In genomic region chr6:70956191-70956450, GRCh38 we compare ENCODE assay signal across 8 cellular contexts. TPM values are rescaled to one million over a fixed set of nuclear protein-coding genes. Genes with fewer than 3 reads are reported as not detected.
DNase-seq lines count a peak whose midpoint lies in the region; ATAC-seq, FAIRE-seq and TF ChIP-seq lines count a peak whose summit lies in the region.

No MANE protein-coding gene starts in this region.

- H3K9me3 Mint-ChIP-seq in CD4-positive, alpha-beta memory T cell = no peaks in the 10 kb centered on the region
- no peaks in the 10 kb centered on the region for H3K9me3 Mint-ChIP-seq in nephron

- peaks cover 12% of the 10 kb centered on the region for H3K4me1 ChIP-seq in CD4-positive, alpha-beta memory T cell (ENCODE audit: insufficient read depth, low read length)

- no peak overlapping the region for H3K27ac ChIP-seq in CD4-positive, alpha-beta memory T cell (ENCODE audit: low read depth, low read length)

- POLR2A ChIA-PET in CD4-positive, alpha-beta memory T cell (lab: Charles Lee; ENCODE audit: partially characterized antibody) = interaction anchor here (1.1 kb wide), 1 partner anchor 332 kb away, joined by 3 read pairs; the partner anchor contains the start of gene OGFRL1

- peak overlapping the region in 1 of 2 donors; percentile 51 for H3K4me3 ChIP-seq in CD4-positive, alpha-beta memory T cell (ENCODE audit: low read length in 2 of 2)
- H3K4me3 ChIP-seq in choroid plexus epithelial cell (ENCODE audit: low read depth, low read length) = peak overlapping the region; percentile 48

- peaks cover 40 to 43% of the 10 kb centered on the region in 2 donors for H3K27me3 Mint-ChIP-seq in CD4-positive, alpha-beta memory T cell
- H3K27me3 Mint-ChIP-seq in nephron (ENCODE audit: low read depth) = peaks cover 89% of the 10 kb centered on the region

- no peak for DNase-seq in CD4-positive, alpha-beta memory T cell
- DNase-seq in choroid plexus epithelial cell (ENCODE audit: low read depth) = no peak
- no peak for DNase-seq in H54 (ENCODE audit: insufficient read length, low spot score)

- no peaks in the 10 kb centered on the region for H3K9me3 ChIP-seq in CD4-positive, alpha-beta memory T cell (ENCODE audit: control insufficient read depth in 1 of 2, low read length in 2 of 2)

- no peaks in the 10 kb centered on the region for H3K36me3 Mint-ChIP-seq in CD4-positive, alpha-beta memory T cell
- H3K36me3 Mint-ChIP-seq in nephron (ENCODE audit: low read depth) = no peaks in the 10 kb centered on the region

- ATAC-seq in HG03196 (IDR thresholded peaks at IDR 0.05; ENCODE audit: unreplicated experiment) (peak; percentile 3), GM18868 (IDR thresholded peaks at IDR 0.05; ENCODE audit: unreplicated experiment) (no peak), GM21526 (IDR thresholded peaks at IDR 0.05; ENCODE audit: low FRiP score, unreplicated experiment) (no peak), GM21825 (IDR thresholded peaks at IDR 0.05; ENCODE audit: unreplicated experiment) (no peak)

- TF ChIP-seq POLR2A in H54 (IDR thresholded peaks at IDR 0.05; ENCODE audit: low read depth, low read length) = no peak

- FAIRE-seq in H54 (lab: Jason Lieb, UNC) = no peak

- CTCF ChIA-PET in CD4-positive, alpha-beta memory T cell (lab: Charles Lee; ENCODE audit: partially characterized antibody) = interaction anchor here (0.8 to 2.8 kb wide), 27 partner anchors 8 to 735 kb away, joined by 3 to 42 read pairs (median 5); partner anchors contain the start of gene SMAP1

- peaks cover 13% of the 10 kb centered on the region for H3K27me3 ChIP-seq in CD4-positive, alpha-beta memory T cell (ENCODE audit: insufficient read depth, low read length)

- H3K36me3 ChIP-seq in CD4-positive, alpha-beta memory T cell (ENCODE audit: insufficient read depth, low read length) = no peaks in the 10 kb centered on the region

- H3K27ac Mint-ChIP-seq in CD4-positive, alpha-beta memory T cell = no peak overlapping the region
- H3K27ac Mint-ChIP-seq in nephron = no peak overlapping the region

- H3K4me3 Mint-ChIP-seq in CD4-positive, alpha-beta memory T cell = peak overlapping the region; percentile 71 to 88 (median 76)
- H3K4me3 Mint-ChIP-seq in nephron = peak overlapping the region; percentile 84 to 88 (median 86)

- H3K4me1 Mint-ChIP-seq in CD4-positive, alpha-beta memory T cell = peaks cover 6 to 26% (median 10%) of the 10 kb centered on the region in 4 donors
- H3K4me1 Mint-ChIP-seq in nephron = peaks cover 9% of the 10 kb centered on the region

- intact Hi-C loops in CD4-positive, alpha-beta memory T cell (cut with micrococcal nuclease) = loop anchor here (1.0 to 2.0 kb wide), 2 partner anchors 250 to 435 kb away; no protein-coding TSS in a partner anchor

- no peak for TF ChIP-seq CTCF in choroid plexus epithelial cell (conservative IDR thresholded peaks at IDR 0.05; ENCODE audit: low read depth, low read length)
- TF ChIP-seq CTCF in nephron (IDR thresholded peaks at IDR 0.05; ENCODE audit: unreplicated experiment in 3 of 3) = peak in 1 of 3 experiments; percentile 15

RNA-seq across cellular contexts. Expression of gene B3GAT2, which starts 0.7 kb away (rescaled TPM):
- not detected for total RNA-seq in CD4-positive, alpha-beta memory T cell
- polyA plus RNA-seq in CD4-positive, alpha-beta memory T cell = under 1 TPM; 0.27 to 0.37 TPM
